Comparison of ENCODE assay signal across 16 cellular contexts in the genomic region with DNA sequence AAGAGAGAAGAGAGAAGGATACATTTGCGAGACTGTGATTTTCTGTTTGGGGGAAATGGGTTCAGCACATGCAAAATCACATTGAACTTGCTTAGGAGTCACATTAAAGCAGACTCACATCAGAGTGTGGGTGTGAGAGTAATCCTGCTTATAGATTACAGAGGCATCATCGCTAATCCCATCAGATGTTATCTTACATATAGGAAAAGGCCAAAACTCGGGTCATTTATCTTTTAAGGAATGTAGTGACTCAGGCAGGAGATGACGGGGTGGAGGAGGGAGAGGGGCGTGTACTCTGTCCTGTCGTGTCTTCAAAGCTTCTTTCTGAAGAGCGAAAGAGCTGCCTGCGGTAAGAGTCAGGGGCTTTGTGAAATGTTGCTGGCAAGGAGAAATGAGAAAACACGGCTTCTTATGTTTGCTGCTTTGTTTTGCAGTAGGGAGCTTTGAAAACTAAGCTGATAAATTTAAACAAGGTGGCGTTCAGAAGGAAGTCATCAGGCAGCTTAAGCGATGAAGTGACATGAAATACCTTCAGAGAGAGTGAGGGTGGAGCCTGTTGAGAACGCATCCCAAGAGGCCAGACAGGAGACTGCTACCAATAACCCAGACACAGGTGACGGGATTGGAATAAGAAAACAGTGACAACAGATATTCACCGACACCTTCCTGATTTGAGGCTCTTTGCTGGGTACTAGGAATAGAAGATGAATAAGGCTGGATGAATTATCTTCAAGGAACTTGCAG. TPM values are rescaled to one million over a fixed set of nuclear protein-coding genes. Genes with fewer than 3 reads are reported as not detected.
DNase-seq lines count a peak whose midpoint lies in the region; ATAC-seq and TF ChIP-seq lines count a peak whose summit lies in the region.
"Had no signal": no experiment of that assay in that cellular context is flagged by ENCODE, and none has a peak within 500 bp of the region (broad histone marks: within the 10 kb centered on the region; RNA-seq: fewer than 3 reads in every experiment).

No MANE protein-coding gene starts in this region.

- H3K27me3 ChIP-seq in GM23338 (ENCODE audit: insufficient read depth), result no peaks in the 10 kb centered on the region
- H3K27me3 ChIP-seq in SJCRH30, result no peaks in the 10 kb centered on the region
- H3K27me3 ChIP-seq in fibroblast of lung (ENCODE audit: control insufficient read depth, insufficient read depth, low read length), result no peaks in the 10 kb centered on the region
- no peaks in the 10 kb centered on the region for H3K27me3 ChIP-seq in body of pancreas

- H3K4me1 ChIP-seq in GM23338 (ENCODE audit: insufficient read depth), result peaks cover 5% of the 10 kb centered on the region; the same call in 1 of the 2 replicates
- peaks cover 14% of the 10 kb centered on the region for H3K4me1 ChIP-seq in SJCRH30
- peaks cover 7% of the 10 kb centered on the region for H3K4me1 ChIP-seq in fibroblast of lung (ENCODE audit: control insufficient read depth, extremely low read depth, insufficient read depth, low read length)
- H3K4me1 ChIP-seq in body of pancreas, result no peaks in the 10 kb centered on the region

- H3K4me3 Mint-ChIP-seq in GM23338, result no peak overlapping the region
- H3K4me3 Mint-ChIP-seq: activated CD8-positive, alpha-beta T cell treated with anti-CD3 and anti-CD28 coated beads for 36 hours had no signal

- no peaks in the 10 kb centered on the region for H3K36me3 Mint-ChIP-seq in GM23338 (ENCODE audit: low read depth)
- H3K36me3 Mint-ChIP-seq: brain had no signal

- H3K27ac Mint-ChIP-seq in GM23338, result peak overlapping the region; percentile 11; the same call in 1 of the 2 replicates
- H3K27ac Mint-ChIP-seq: activated CD8-positive, alpha-beta T cell treated with anti-CD3 and anti-CD28 coated beads for 36 hours had no signal

- H3K4me3 ChIP-seq in GM23338 (no peak overlapping the region), SJCRH30 (peak overlapping the region; percentile 12), fibroblast of lung (replicated peaks in 1 of 4; ENCODE audit: control extremely low read depth in 1 of 4, insufficient read depth in 1 of 4, low read depth in 3 of 4, low read length in 4 of 4) (no peak overlapping the region), skeletal muscle cell (ENCODE audit: low read depth, low read length) (no peak overlapping the region), body of pancreas (no peak overlapping the region)

- H3K9me3 ChIP-seq in SJCRH30 (replicated peaks), result no peaks in the 10 kb centered on the region
- H3K9me3 ChIP-seq in fibroblast of lung (ENCODE audit: control insufficient read depth, insufficient read depth, low read depth, low read length), result no peaks in the 10 kb centered on the region
- H3K9me3 ChIP-seq in body of pancreas, result no peaks in the 10 kb centered on the region

- H3K79me2 ChIP-seq in GM23338 (replicated peaks; ENCODE audit: insufficient read depth) (no peaks in the 10 kb centered on the region), fibroblast of lung (ENCODE audit: control insufficient read depth, insufficient read depth, low read length) (no peaks in the 10 kb centered on the region)

- no peak for TF ChIP-seq CTCF in GM23338 (conservative IDR thresholded peaks at IDR 0.05; ENCODE audit: low read depth in 2 of 2)
- TF ChIP-seq CTCF in fibroblast of lung (conservative IDR thresholded peaks at IDR 0.05 in 1 of 2, IDR thresholded peaks at IDR 0.05 in 1 of 2; ENCODE audit: low read depth in 1 of 2, low read length in 2 of 2), result no peak
- TF ChIP-seq CTCF in body of pancreas (IDR thresholded peaks at IDR 0.05), result no peak

- ATAC-seq in GM23338 (peak; percentile 11; the same call in 2 of the 3 replicates), GM21529 (IDR thresholded peaks at IDR 0.05; ENCODE audit: unreplicated experiment) (no peak), body of pancreas (no peak)
- ATAC-seq: activated CD8-positive, alpha-beta T cell treated with anti-CD3 and anti-CD28 coated beads for 36 hours had no signal

- no peaks in the 10 kb centered on the region for H3K9me2 ChIP-seq in GM23338 (ENCODE audit: insufficient read depth)

- H3K4me1 Mint-ChIP-seq in GM23338, result peaks cover 25% of the 10 kb centered on the region

- H3K27ac ChIP-seq in GM23338 (ENCODE audit: low read depth) (no peak overlapping the region), SJCRH30 (no peak overlapping the region), fibroblast of lung (ENCODE audit: insufficient read depth, low read length) (peak overlapping the region; percentile 41), body of pancreas (no peak overlapping the region)

- H2AFZ ChIP-seq in GM23338 (no peak overlapping the region; the same call in 1 of the 2 replicates), fibroblast of lung (ENCODE audit: low read length) (peak overlapping the region; percentile 40)

- H3F3A ChIP-seq in GM23338 (replicated peaks; ENCODE audit: low read depth), result no peaks in the 10 kb centered on the region

- H3K9me3 Mint-ChIP-seq in GM23338, result no peaks in the 10 kb centered on the region
- H3K9me3 Mint-ChIP-seq: activated CD8-positive, alpha-beta T cell treated with anti-CD3 and anti-CD28 coated beads for 36 hours; brain had no signal

- H3K9ac ChIP-seq in fibroblast of lung (ENCODE audit: insufficient read depth, low read length), result no peak overlapping the region

- intact Hi-C loops in body of pancreas (cut with DNase I), result no loop called here

- H4K20me1 ChIP-seq in GM23338 (replicated peaks; ENCODE audit: insufficient read depth) (no peaks in the 10 kb centered on the region), fibroblast of lung (ENCODE audit: control insufficient read depth, extremely low read depth, insufficient read depth, low read length) (no peaks in the 10 kb centered on the region)

- H3K4me2 ChIP-seq in GM23338, result no peak overlapping the region
- peak overlapping the region; percentile 65 for H3K4me2 ChIP-seq in fibroblast of lung (ENCODE audit: extremely low read depth, insufficient read depth, low read length)

- TF ChIP-seq POLR2A in body of pancreas (IDR thresholded peaks at IDR 0.05), result no peak

- H3K36me3 ChIP-seq in GM23338 (ENCODE audit: insufficient read depth) (no peaks in the 10 kb centered on the region), SJCRH30 (no peaks in the 10 kb centered on the region), fibroblast of lung (ENCODE audit: control insufficient read depth, insufficient read depth, low read length) (no peaks in the 10 kb centered on the region), body of pancreas (replicated peaks in 1 of 2; ENCODE audit: insufficient read depth in 1 of 2, low read depth in 2 of 2) (no peaks in the 10 kb centered on the region)

- H3K27me3 Mint-ChIP-seq in GM23338 (ENCODE audit: insufficient read depth, low read depth, poor library complexity), result peaks cover 8% of the 10 kb centered on the region
- H3K27me3 Mint-ChIP-seq: activated CD8-positive, alpha-beta T cell treated with anti-CD3 and anti-CD28 coated beads for 36 hours; brain had no signal

- DNase-seq in GM23338 (ENCODE audit: low spot score), result peak; percentile 38
- peak; percentile 52 to 53 for DNase-seq in SJCRH30
- peak; percentile 58 to 91 for DNase-seq in fibroblast of lung (ENCODE audit: low read depth in 2 of 2)
- peak; percentile 49 for DNase-seq in skeletal muscle cell (ENCODE audit: low read depth)
- DNase-seq in activated naive CD4-positive, alpha-beta T cell (lab: John Stamatoyannopoulos, UW), result no peak
- DNase-seq in body of pancreas, result no peak
- no peak for DNase-seq in NCI-H2196 treated with DMSO at 0.1 percent for 48 hours (lab: John Stamatoyannopoulos, UW; ENCODE audit: unreplicated experiment)
- DNase-seq: activated CD8-positive, alpha-beta T cell treated with anti-CD3 and anti-CD28 coated beads for 36 hours; glutamatergic neuron; H7; NCI-H2029 treated with DMSO at 0.1 percent for 48 hours; RPMI8226; stimulated activated CD4-positive, alpha-beta T cell treated with anti-CD3 and anti-CD28 coated beads, Interleukin-1b, Interleukin-23, amount 100 ng/mL, for 48 hours had no signal

- 59 to 60% methylated on average over 14 of the region's 14 CpGs for WGBS in body of pancreas, 2 donors

TF ChIP-seq in GM23338, 12 proteins besides CTCF, POLR2A, EP300 and RAD21 (continues in another document):
- TF ChIP-seq STAT1 (IDR thresholded peaks at IDR 0.05; ENCODE audit: unreplicated experiment) (no peak), NANOG (IDR thresholded peaks at IDR 0.05; ENCODE audit: borderline replicate concordance) (no peak), JUNB (IDR thresholded peaks at IDR 0.05; ENCODE audit: unreplicated experiment) (no peak), CREB1 (CRISPR knock-in tag; IDR thresholded peaks at IDR 0.05; ENCODE audit: low read depth) (no peak)

RNA-seq across cellular contexts. Expression of gene C11orf16, which starts 2.2 kb away (rescaled TPM):
- not detected in 2 replicates for total RNA-seq in GM23338 (2014; rRNA removed; shearing (Covaris generic))
- polyA plus RNA-seq in GM23338 (2016; fragmentation: Nextera tagmentation; extraction: Ambion mirVana) (0.31 TPM in 1 of 2 replicates, not detected in the other), fibroblast of lung (not detected in 2 replicates)
- total RNA-seq in SJCRH30 (2014; rRNA removed; shearing (Covaris generic)), result not detected in 2 replicates
- total RNA-seq in fibroblast of lung (not detected in 2 replicates), body of pancreas (not detected)
- not detected in 2 replicates for polyA plus RNA-seq in fibroblast of lung (2012)
- not detected in 2 replicates for polyA minus RNA-seq in fibroblast of lung (ENCODE audit: low replicate concordance)
- total RNA-seq: activated CD8-positive, alpha-beta T cell treated with anti-CD3 and anti-CD28 coated beads for 36 hours; H7; subcutaneous adipose tissue had no signal

RNA-seq across cellular contexts. Expression of gene ASCL3, which starts 7.9 kb away (rescaled TPM):
- total RNA-seq in GM23338 (2014; rRNA removed; shearing (Covaris generic)), result not detected in 2 replicates
- polyA plus RNA-seq in GM23338 (2016; fragmentation: Nextera tagmentation; extraction: Ambion mirVana) (not detected in 2 replicates), fibroblast of lung (not detected in 2 replicates)
- not detected in 2 replicates for total RNA-seq in SJCRH30 (2014; rRNA removed; shearing (Covaris generic))
- total RNA-seq in fibroblast of lung (not detected in 2 replicates), body of pancreas (not detected)
- not detected in 2 replicates for polyA plus RNA-seq in fibroblast of lung (2012)
- polyA minus RNA-seq in fibroblast of lung (ENCODE audit: low replicate concordance), result not detected in 2 replicates
- total RNA-seq: activated CD8-positive, alpha-beta T cell treated with anti-CD3 and anti-CD28 coated beads for 36 hours; H7; subcutaneous adipose tissue had no signal

RNA-seq across cellular contexts. Expression of gene AKIP1, which starts 23.9 kb away (rescaled TPM):
- total RNA-seq in GM23338 (2014; rRNA removed; shearing (Covaris generic)), result 14.0 and 16.7 TPM in 2 replicates
- polyA plus RNA-seq in GM23338 (2016; fragmentation: Nextera tagmentation; extraction: Ambion mirVana) (11.1 and 11.2 TPM in 2 replicates), fibroblast of lung (42.2 and 50.8 TPM in 2 replicates)
- 22.6 and 22.7 TPM in 2 replicates for total RNA-seq in SJCRH30 (2014; rRNA removed; shearing (Covaris generic))
- total RNA-seq in fibroblast of lung (35.4 and 63.7 TPM in 2 replicates), body of pancreas (10 to 100 TPM in 1 of 2 donors, 1 to 10 TPM in 1; 8.6 to 21.0 TPM)
- 35.0 and 46.1 TPM in 2 replicates for polyA plus RNA-seq in fibroblast of lung (2012)
- 13.2 and 13.7 TPM in 2 replicates for polyA minus RNA-seq in fibroblast of lung (ENCODE audit: low replicate concordance)

RNA-seq across cellular contexts. Expression of gene TMEM9B, which starts 29.3 kb away (rescaled TPM):
- total RNA-seq in GM23338 (2014; rRNA removed; shearing (Covaris generic)), result 9.7 and 10.4 TPM in 2 replicates
- 10.2 and 12.9 TPM in 2 replicates for polyA plus RNA-seq in GM23338 (2016; fragmentation: Nextera tagmentation; extraction: Ambion mirVana)
- 32.3 and 35.9 TPM in 2 replicates for total RNA-seq in SJCRH30 (2014; rRNA removed; shearing (Covaris generic))
- total RNA-seq in fibroblast of lung, result 36.2 and 51.0 TPM in 2 replicates
- 59.0 and 61.6 TPM in 2 replicates for polyA plus RNA-seq in fibroblast of lung
- polyA plus RNA-seq in fibroblast of lung (2012), result 48.8 and 52.2 TPM in 2 replicates
- 8.9 and 10.1 TPM in 2 replicates for polyA minus RNA-seq in fibroblast of lung (ENCODE audit: low replicate concordance)
- 10 to 100 TPM; 19.4 to 62.5 TPM for total RNA-seq in body of pancreas

Comparison
In these comparisons a context has a peak if more than half of its experiments do, and no peak if none do; other contexts are left out.
1. DNase-seq: peak in GM23338 (single experiment), SJCRH30 (2 of 2), fibroblast of lung (2 of 2) and skeletal muscle cell (single experiment); none in activated naive CD4-positive, alpha-beta T cell (0 of 4), body of pancreas (0 of 4) and NCI-H2196 treated with DMSO at 0.1 percent for 48 hours (single experiment).